In the genomic region with DNA sequence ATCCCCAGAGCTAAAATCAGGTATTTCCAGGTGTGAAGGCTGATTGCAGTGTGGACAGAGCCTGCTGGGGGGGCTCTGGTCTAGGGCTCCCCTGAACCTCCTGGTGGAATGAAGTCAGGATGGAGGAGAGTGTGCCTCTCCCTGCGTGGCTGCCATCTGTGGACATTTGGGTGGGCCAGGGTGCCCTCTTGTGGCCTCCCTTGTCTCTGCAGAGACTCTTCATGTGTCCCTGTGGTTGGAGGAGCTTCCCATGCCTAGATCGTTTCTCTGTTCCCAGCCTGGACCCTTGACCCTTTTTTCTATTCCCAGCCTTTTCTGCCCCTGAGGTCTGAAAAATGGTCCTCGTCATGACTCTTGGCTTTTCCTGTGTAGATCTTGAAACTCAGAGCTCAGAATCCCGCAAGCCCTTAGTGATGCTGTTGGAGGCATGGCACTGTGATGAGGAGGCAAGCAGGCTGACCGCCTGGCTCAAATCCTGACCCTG, we compare ENCODE assay signal across 8 cellular contexts. TPM values are rescaled to one million over a fixed set of nuclear protein-coding genes. Genes with fewer than 3 reads are reported as not detected.
DNase-seq lines count a peak whose midpoint lies in the region; ATAC-seq, FAIRE-seq and TF ChIP-seq lines count a peak whose summit lies in the region.
"Had no signal": no experiment of that assay in that cellular context is flagged by ENCODE, and none has a peak within 500 bp of the region (broad histone marks: within the 10 kb centered on the region; RNA-seq: fewer than 3 reads in every experiment).

No MANE protein-coding gene starts in this region.

- H3K9ac ChIP-seq in kidney (ENCODE audit: low read length in 2 of 2): no peak overlapping the region

- ATAC-seq in GM19023 (IDR thresholded peaks at IDR 0.05; ENCODE audit: unreplicated experiment): no peak

- in situ Hi-C loops in T47D (cut with HindIII; ENCODE audit: low pct_unique_long_range_greater_than_20kb, low sequenced_read_pairs): no loop called here

- no peaks in the 10 kb centered on the region for H3K36me3 ChIP-seq in MG63
- no peaks in the 10 kb centered on the region for H3K36me3 ChIP-seq in kidney (ENCODE audit: control insufficient read depth in 1 of 2, insufficient read depth in 2 of 2, low read length in 2 of 2)

- H3K9me3 ChIP-seq in MG63 (no peaks in the 10 kb centered on the region), kidney (ENCODE audit: control insufficient read depth in 1 of 2, low read length in 2 of 2) (no peaks in the 10 kb centered on the region)

- intact Hi-C loops in kidney (cut with DNase I): no loop called here

- CTCF ChIA-PET in GM10248 (lab: Yijun Ruan, JAX): interaction anchor here (0.6 to 4.5 kb wide), 34 partner anchors 8 to 354 kb away, joined by 3 to 57 read pairs (median 4); partner anchors contain the start of genes FAM110A and PSMF1

- POLR2A ChIA-PET in GM10248 (lab: Yijun Ruan, JAX): no interaction called here

- DNase-seq in GM10248 (ENCODE audit: extremely low spot score) (peak; percentile 71), MG63 (peak; percentile 26), UCSD-AML1 (lab: John Stamatoyannopoulos, UW; ENCODE audit: unreplicated experiment) (peak; percentile 64), T47D (ENCODE audit: low read depth in 1 of 2, low spot score in 1 of 2) (peak; percentile 39 to 71), kidney (peak; percentile 79)
- peak; percentile 47 to 49 for DNase-seq in stimulated activated CD4-positive, alpha-beta T cell treated with anti-CD3 and anti-CD28 coated beads, Interleukin-2, amount 100 ng/mL, for 48 hours

- H3K4me3 ChIP-seq in MG63 (no peak overlapping the region), kidney (ENCODE audit: low read length in 2 of 2) (no peak overlapping the region)

- no peak overlapping the region for H3K27ac ChIP-seq in kidney (ENCODE audit: low read depth in 2 of 2, low read length in 2 of 2)

- no peaks in the 10 kb centered on the region for H3K4me1 ChIP-seq in kidney (ENCODE audit: control insufficient read depth in 1 of 2, insufficient read depth in 1 of 2, low read depth in 1 of 2, low read length in 2 of 2)

- FAIRE-seq in kidney (lab: Jason Lieb, UNC): no peak
- FAIRE-seq: colon had no signal

- no peaks in the 10 kb centered on the region for H3K27me3 ChIP-seq in MG63

- TF ChIP-seq CTCF in GM10248 (IDR thresholded peaks at IDR 0.05; ENCODE audit: control extremely low read depth, extremely low read depth, low read depth, missing control alignments): peak; percentile 83
- peak; percentile 48 for TF ChIP-seq CTCF in kidney (IDR thresholded peaks at IDR 0.05; ENCODE audit: borderline replicate concordance, extremely low read depth, insufficient read depth)

RNA-seq across cellular contexts. Expression of gene PSMF1, which starts 9.9 kb away (rescaled TPM):
- total RNA-seq in MG63 (2014; rRNA removed; shearing (Covaris generic); ENCODE audit: low replicate concordance): 41.6 and 62.5 TPM in 2 replicates
- total RNA-seq in kidney: 135 TPM
- polyA plus RNA-seq in kidney (ENCODE audit: insufficient read depth, low read depth, low replicate concordance): 93.2 TPM

Comparison
In these comparisons a context has a peak if more than half of its experiments do, and no peak if none do; other contexts are left out.
1. DNase-seq: peak in every context shown above with its lines; median percentile 79 in kidney; 71 in GM10248; 64 in UCSD-AML1; 55 in T47D; 48 in stimulated activated CD4-positive, alpha-beta T cell treated with anti-CD3 and anti-CD28 coated beads, Interleukin-2, amount 100 ng/mL, for 48 hours; 26 in MG63.